Comparison of ENCODE assay signal across 8 cellular contexts in the genomic region with DNA sequence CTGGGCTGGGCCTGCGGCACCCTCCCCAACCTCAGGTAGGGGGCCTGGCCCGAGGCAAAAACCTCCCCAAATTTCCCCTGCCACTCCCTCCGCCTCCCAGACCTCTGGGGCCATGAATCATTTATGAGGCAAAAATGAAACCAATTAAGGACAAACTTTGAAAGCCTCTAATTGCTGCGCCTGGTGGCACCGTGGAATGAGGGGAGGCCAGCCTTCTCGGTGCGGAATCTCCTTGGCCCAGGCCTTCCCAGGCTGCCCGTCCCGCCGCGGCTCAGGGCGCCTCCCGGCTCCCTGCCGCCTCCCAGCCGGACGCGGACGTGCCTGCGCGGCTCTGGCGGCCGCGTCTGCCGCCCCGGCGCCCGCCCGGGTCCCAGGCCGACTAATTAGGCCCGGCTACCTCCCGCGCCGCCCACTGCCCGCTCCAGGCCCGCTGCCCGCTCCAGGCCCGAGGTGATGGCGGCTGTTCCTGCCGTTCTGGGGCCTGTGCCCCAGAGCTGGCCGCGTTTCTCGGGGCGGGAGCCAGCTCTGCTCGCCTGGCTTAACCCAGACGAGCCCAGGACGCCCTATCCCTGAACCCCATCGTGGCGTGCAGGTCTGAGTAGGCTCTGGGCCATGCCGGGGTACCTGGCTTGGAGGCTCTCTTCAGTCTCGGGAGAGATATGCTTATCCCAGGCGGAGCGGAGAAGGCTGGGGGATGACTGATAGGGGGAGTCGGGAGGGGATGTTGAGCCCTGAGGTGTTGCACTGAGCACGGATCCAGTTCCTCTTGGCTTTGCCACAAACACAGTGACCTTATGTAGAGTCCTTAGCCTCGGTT. TPM values are rescaled to one million over a fixed set of nuclear protein-coding genes. Genes with fewer than 3 reads are reported as not detected.
A peak's percentile ranks its signal among the peaks of the same experiment; 100 is the strongest.
DNase-seq lines count a peak whose midpoint lies in the region; ATAC-seq and TF ChIP-seq lines count a peak whose summit lies in the region.

No MANE protein-coding gene starts in this region.

- peaks cover 46% of the 10 kb centered on the region for H3K4me1 ChIP-seq in CD8-positive, alpha-beta memory T cell (ENCODE audit: insufficient read depth, low read length)
- H3K4me1 ChIP-seq in HUES48 (ENCODE audit: control insufficient read depth, insufficient read depth, low read length) (peaks cover 48% of the 10 kb centered on the region), fibroblast of lung (ENCODE audit: control insufficient read depth, extremely low read depth, insufficient read depth, low read length) (peaks cover 17% of the 10 kb centered on the region)

- peaks cover 53 to 65% (median 54%) of the 10 kb centered on the region in 3 donors for H3K4me1 Mint-ChIP-seq in CD8-positive, alpha-beta memory T cell
- peaks cover 45% of the 10 kb centered on the region for H3K4me1 Mint-ChIP-seq in activated T-cell treated with anti-CD3 and anti-CD28 coated beads, Interleukin-2, amount 50 U/mL, for 24 hours (ENCODE audit: low read depth)

- H4K20me1 ChIP-seq in fibroblast of lung (ENCODE audit: control insufficient read depth, extremely low read depth, insufficient read depth, low read length): no peaks in the 10 kb centered on the region

- no peaks in the 10 kb centered on the region for H3K27me3 ChIP-seq in CD8-positive, alpha-beta memory T cell (ENCODE audit: insufficient read depth, low read length, poor library complexity, severe bottlenecking)
- H3K27me3 ChIP-seq in HUES48 (ENCODE audit: control insufficient read depth, insufficient read depth, low read length): no peaks in the 10 kb centered on the region
- no peaks in the 10 kb centered on the region for H3K27me3 ChIP-seq in fibroblast of lung (ENCODE audit: control insufficient read depth, insufficient read depth, low read length)

- H3K4me3 ChIP-seq in CD8-positive, alpha-beta memory T cell (ENCODE audit: low read length): peak overlapping the region; percentile 66
- H3K4me3 ChIP-seq in HUES48 (ENCODE audit: low read depth, low read length) (peak overlapping the region; percentile 6; the same call in 1 of the 2 replicates), fibroblast of lung (replicated peaks in 1 of 4; ENCODE audit: control extremely low read depth in 1 of 4, insufficient read depth in 1 of 4, low read depth in 3 of 4, low read length in 4 of 4) (peak overlapping the region; percentile 5 to 53 (median 32))

- ATAC-seq in omental fat pad (ENCODE audit: low FRiP score) (peak; percentile 37), GM21367 (IDR thresholded peaks at IDR 0.05; ENCODE audit: unreplicated experiment) (no peak), HG03521 (IDR thresholded peaks at IDR 0.05; ENCODE audit: unreplicated experiment) (no peak), HG03460 (IDR thresholded peaks at IDR 0.05; ENCODE audit: unreplicated experiment) (no peak)

- TF ChIP-seq CTCF in fibroblast of lung (conservative IDR thresholded peaks at IDR 0.05 in 1 of 2, IDR thresholded peaks at IDR 0.05 in 1 of 2; ENCODE audit: low read depth in 1 of 2, low read length in 2 of 2): no peak
- TF ChIP-seq CTCF in omental fat pad (IDR thresholded peaks at IDR 0.05): no peak

- H3K4me3 Mint-ChIP-seq in CD8-positive, alpha-beta memory T cell: peak overlapping the region; percentile 86 to 94 (median 91)
- peak overlapping the region; percentile 71 for H3K4me3 Mint-ChIP-seq in activated T-cell treated with anti-CD3 and anti-CD28 coated beads, Interleukin-2, amount 50 U/mL, for 24 hours

- H3K9me3 Mint-ChIP-seq in CD8-positive, alpha-beta memory T cell: no peaks in the 10 kb centered on the region
- no peaks in the 10 kb centered on the region for H3K9me3 Mint-ChIP-seq in activated T-cell treated with anti-CD3 and anti-CD28 coated beads, Interleukin-2, amount 50 U/mL, for 24 hours

- no peaks in the 10 kb centered on the region for H3K9me3 ChIP-seq in CD8-positive, alpha-beta memory T cell (ENCODE audit: low read length)
- H3K9me3 ChIP-seq in HUES48 (ENCODE audit: control insufficient read depth, insufficient read depth, low read length) (no peaks in the 10 kb centered on the region), fibroblast of lung (ENCODE audit: control insufficient read depth, insufficient read depth, low read depth, low read length) (no peaks in the 10 kb centered on the region)

- peak overlapping the region; percentile 95 for H3K4me2 ChIP-seq in fibroblast of lung (ENCODE audit: extremely low read depth, insufficient read depth, low read length)

- peaks cover 16% of the 10 kb centered on the region for H3K79me2 ChIP-seq in fibroblast of lung (ENCODE audit: control insufficient read depth, insufficient read depth, low read length)

- H3K36me3 Mint-ChIP-seq in CD8-positive, alpha-beta memory T cell: peaks cover 0 to 3% (median 0%) of the 10 kb centered on the region in 3 donors
- H3K36me3 Mint-ChIP-seq in activated T-cell treated with anti-CD3 and anti-CD28 coated beads, Interleukin-2, amount 50 U/mL, for 24 hours (ENCODE audit: low read depth): no peaks in the 10 kb centered on the region

- H3K9ac ChIP-seq in HUES48 (ENCODE audit: low read depth, low read length): no peak overlapping the region
- peak overlapping the region; percentile 75 for H3K9ac ChIP-seq in fibroblast of lung (ENCODE audit: insufficient read depth, low read length)

- no peaks in the 10 kb centered on the region for H3K36me3 ChIP-seq in CD8-positive, alpha-beta memory T cell (ENCODE audit: insufficient read depth, low read length)
- H3K36me3 ChIP-seq in HUES48 (ENCODE audit: control insufficient read depth, insufficient read depth, low read length): no peaks in the 10 kb centered on the region; the same call in 1 of the 2 replicates
- no peaks in the 10 kb centered on the region for H3K36me3 ChIP-seq in fibroblast of lung (ENCODE audit: control insufficient read depth, insufficient read depth, low read length)

- H3K27ac ChIP-seq in CD8-positive, alpha-beta memory T cell (ENCODE audit: low read depth, low read length): peak overlapping the region; percentile 66
- peak overlapping the region; percentile 58 for H3K27ac ChIP-seq in HUES48 (ENCODE audit: low read depth, low read length)
- H3K27ac ChIP-seq in fibroblast of lung (ENCODE audit: insufficient read depth, low read length): peak overlapping the region; percentile 90

- peak overlapping the region; percentile 91 to 99 (median 95) for H3K27ac Mint-ChIP-seq in CD8-positive, alpha-beta memory T cell
- peak overlapping the region; percentile 79 for H3K27ac Mint-ChIP-seq in activated T-cell treated with anti-CD3 and anti-CD28 coated beads, Interleukin-2, amount 50 U/mL, for 24 hours

- POLR2A ChIA-PET in CD8-positive, alpha-beta memory T cell (lab: Charles Lee): interaction anchor here (0.6 to 1.0 kb wide), 2 partner anchors 31 to 894 kb away, joined by 3 to 5 read pairs; no protein-coding TSS in a partner anchor

- H3K27me3 Mint-ChIP-seq in CD8-positive, alpha-beta memory T cell: no peaks in the 10 kb centered on the region
- peaks cover 11% of the 10 kb centered on the region for H3K27me3 Mint-ChIP-seq in activated T-cell treated with anti-CD3 and anti-CD28 coated beads, Interleukin-2, amount 50 U/mL, for 24 hours

- DNase-seq in CD8-positive, alpha-beta memory T cell: peak; percentile 24 to 73 (median 47)
- DNase-seq in activated T-cell treated with anti-CD3 and anti-CD28 coated beads, Interleukin-2, amount 50 U/mL, for 24 hours: peak; percentile 63
- DNase-seq in fibroblast of lung (ENCODE audit: low read depth in 2 of 2): peak; percentile 42 to 58
- no peak for DNase-seq in omental fat pad (ENCODE audit: low spot score)

- CTCF ChIA-PET in CD8-positive, alpha-beta memory T cell (lab: Charles Lee): interaction anchor here (0.8 to 6.8 kb wide), 7 partner anchors 14 to 98 kb away, joined by 3 to 87 read pairs (median 5); partner anchors contain the start of gene CXXC5

- H2AFZ ChIP-seq in fibroblast of lung (ENCODE audit: low read length): peak overlapping the region; percentile 57

RNA-seq across cellular contexts. Expression of gene CXXC5, which starts 20.1 kb away (rescaled TPM):
- total RNA-seq in CD8-positive, alpha-beta memory T cell: 1 to 10 TPM; 2.1 to 3.1 TPM
- polyA plus RNA-seq in CD8-positive, alpha-beta memory T cell: 67.0 TPM
- total RNA-seq in fibroblast of lung: 29.0 and 43.9 TPM in 2 replicates
- polyA plus RNA-seq in fibroblast of lung: 15.8 and 18.6 TPM in 2 replicates
- polyA plus RNA-seq in fibroblast of lung (2012): 17.6 and 19.7 TPM in 2 replicates
- polyA minus RNA-seq in fibroblast of lung (ENCODE audit: low replicate concordance): 8.7 and 22.1 TPM in 2 replicates
- 10 to 100 TPM; 14.9 to 27.3 (median 25.0) TPM for total RNA-seq in omental fat pad

Comparison
In these comparisons a context has a peak if more than half of its experiments do, and no peak if none do; other contexts are left out.
1. H3K4me3 ChIP-seq: peak in every context shown above with its lines; median percentile 66 in CD8-positive, alpha-beta memory T cell; 32 in fibroblast of lung; 6 in HUES48.